Comparison of ENCODE assay signal across 8 cellular contexts in the genomic region with DNA sequence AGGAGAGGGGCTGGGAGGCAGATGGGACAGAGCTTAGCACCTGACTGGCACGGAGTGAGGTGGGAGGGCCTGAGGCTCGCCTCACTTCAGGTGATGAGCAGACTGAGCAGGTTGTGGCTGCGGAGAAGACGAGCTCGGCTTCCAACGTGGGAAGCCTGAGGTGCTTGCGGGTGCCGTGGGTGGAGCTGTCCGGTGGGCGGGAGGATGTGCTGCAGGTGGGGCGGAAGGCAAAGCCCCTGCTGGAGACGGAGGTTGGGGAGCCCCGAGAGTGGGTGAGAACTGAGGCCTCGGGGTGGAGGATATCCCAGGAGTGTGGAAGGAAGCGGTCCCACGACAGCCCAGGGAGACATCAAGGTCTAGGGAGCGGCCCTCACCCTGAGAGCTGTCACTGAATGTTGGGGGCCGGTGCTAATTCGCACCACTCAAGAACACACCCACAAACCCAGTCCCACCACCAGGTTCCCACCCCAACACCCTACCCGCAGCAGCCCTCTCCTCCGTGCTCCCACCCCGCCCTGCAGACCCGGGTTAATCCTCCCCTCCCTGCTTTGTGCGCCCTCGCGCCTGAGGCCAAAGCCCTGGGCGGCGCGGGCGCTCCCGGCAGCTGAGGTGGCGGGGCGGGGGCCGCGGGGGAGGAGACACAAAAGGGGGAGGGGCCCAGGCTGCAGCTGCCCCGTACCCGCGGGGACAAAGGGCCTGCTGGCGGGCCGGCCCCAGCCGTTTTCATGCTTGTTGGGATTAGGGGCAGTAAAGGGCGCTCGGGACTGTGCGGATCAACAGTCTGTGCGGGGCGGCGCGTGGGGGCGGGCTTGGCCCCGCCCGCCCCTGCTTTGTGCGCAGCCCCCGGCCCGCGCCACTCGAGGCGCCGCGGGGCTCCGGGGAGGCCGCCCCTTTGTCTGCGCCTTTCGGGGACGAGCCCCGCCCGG. TPM values are rescaled to one million over a fixed set of nuclear protein-coding genes. Genes with fewer than 3 reads are reported as not detected.
DNase-seq lines count a peak whose midpoint lies in the region; ATAC-seq and TF ChIP-seq lines count a peak whose summit lies in the region.

No MANE protein-coding gene starts in this region.

- TF ChIP-seq CTCF in Peyer's patch (IDR thresholded peaks at IDR 0.05) (no peak), astrocyte of the cerebellum (IDR thresholded peaks at IDR 0.05; ENCODE audit: low read depth, low read length, missing control alignments) (no peak)

- H3K27me3 ChIP-seq in Peyer's patch (peaks cover 0 to 13% of the 10 kb centered on the region in 2 donors), iPS-15b (ENCODE audit: control insufficient read depth, insufficient read depth, low read length) (peaks cover 43% of the 10 kb centered on the region)

- peaks cover 0 to 18% (median 0%) of the 10 kb centered on the region in 4 donors for H3K4me1 ChIP-seq in Peyer's patch
- H3K4me1 ChIP-seq in iPS-15b (ENCODE audit: control insufficient read depth, insufficient read depth, low read length) = peaks cover 12% of the 10 kb centered on the region

- ATAC-seq in GM21723 (IDR thresholded peaks at IDR 0.05; ENCODE audit: unreplicated experiment) = no peak

- H3K9me3 ChIP-seq in Peyer's patch = no peaks in the 10 kb centered on the region
- no peaks in the 10 kb centered on the region for H3K9me3 ChIP-seq in iPS-15b (ENCODE audit: control insufficient read depth, insufficient read depth, low read length)

- H3K27ac ChIP-seq in Peyer's patch (no peak overlapping the region), skin epidermis (peak overlapping the region in 1 of 21 experiments; percentile 30)

- no peak overlapping the region for H3K9ac ChIP-seq in iPS-15b (ENCODE audit: low read depth, low read length)

- H3K4me3 ChIP-seq in Peyer's patch (peak overlapping the region; percentile 28 to 57 (median 50)), astrocyte of the cerebellum (ENCODE audit: low read depth, low read length) (peak overlapping the region; percentile 47), iPS-15b (ENCODE audit: low read depth, low read length) (peak overlapping the region; percentile 71), skin epidermis (peak overlapping the region; percentile 15 to 51 (median 35))

- H3K36me3 ChIP-seq in Peyer's patch = no peaks in the 10 kb centered on the region
- H3K36me3 ChIP-seq in iPS-15b (ENCODE audit: control insufficient read depth, insufficient read depth, low read length) = no peaks in the 10 kb centered on the region

- DNase-seq in NCI-H524 (lab: John Stamatoyannopoulos, UW) (peak; percentile 41 to 69), NCI-H524 treated with DMSO at 0.1 percent for 48 hours (lab: John Stamatoyannopoulos, UW) (no peak), Peyer's patch (peak in 2 of 3 donors; percentile 56 to 70), astrocyte of the cerebellum (ENCODE audit: low read depth) (no peak), KBM-7 (no peak)

- in situ Hi-C loops in astrocyte of the cerebellum (cut with HindIII; ENCODE audit: low sequenced_read_pairs) (no loop called here), KBM-7 (cut with MboI; ENCODE audit: low pct_unique_long_range_greater_than_20kb, low sequenced_read_pairs) (no loop called here)

- no peak for TF ChIP-seq POLR2A in Peyer's patch (IDR thresholded peaks at IDR 0.05)

RNA-seq across cellular contexts. Expression of a gene that starts 11.2 kb away (rescaled TPM):
- 1 to 10 TPM; 2.7 to 5.8 (median 3.4) TPM for total RNA-seq in Peyer's patch

Comparison
In these comparisons a context has a peak if more than half of its experiments do, and no peak if none do; other contexts are left out.
1. DNase-seq: peak in NCI-H524 (2 of 2) and Peyer's patch (2 of 3); none in NCI-H524 treated with DMSO at 0.1 percent for 48 hours (single experiment), astrocyte of the cerebellum (single experiment) and KBM-7 (single experiment).
2. Peak in every context shown above with its lines, with median percentiles within 50 percentile points of each other: H3K4me3 ChIP-seq.